In genomic region chr5:149639718-149640117, GRCh38 we compare ENCODE assay signal across 1 cellular context.
TF ChIP-seq lines count a peak whose summit lies in the region.

No MANE protein-coding gene starts in this region.

TF ChIP-seq in SK-N-SH treated with all-trans-retinoic acid at 6 μM for 48 hours, 23 proteins besides CTCF, POLR2A, EP300 and RAD21 (continued from another document):
- TF ChIP-seq PATZ1 (CRISPR knock-in tag; IDR thresholded peaks at IDR 0.05; ENCODE audit: borderline replicate concordance) (no peak), ZNF8 (CRISPR knock-in tag; IDR thresholded peaks at IDR 0.05) (no peak), RARB (CRISPR knock-in tag; IDR thresholded peaks at IDR 0.05) (no peak), OSR1 (CRISPR knock-in tag; IDR thresholded peaks at IDR 0.05) (no peak), CSDC2 (CRISPR knock-in tag; IDR thresholded peaks at IDR 0.05) (no peak), CREB5 (CRISPR knock-in tag; IDR thresholded peaks at IDR 0.05; ENCODE audit: low read depth) (no peak), ESRRG (CRISPR knock-in tag; IDR thresholded peaks at IDR 0.05) (no peak), ZC3H10 (CRISPR knock-in tag; IDR thresholded peaks at IDR 0.05) (no peak), ISL1 (CRISPR knock-in tag; IDR thresholded peaks at IDR 0.05) (no peak), CSRNP3 (CRISPR knock-in tag; IDR thresholded peaks at IDR 0.05) (no peak), SNAI2 (CRISPR knock-in tag; IDR thresholded peaks at IDR 0.05) (no peak), TSHZ2 (CRISPR knock-in tag; IDR thresholded peaks at IDR 0.05) (no peak), GLIS3 (CRISPR knock-in tag; IDR thresholded peaks at IDR 0.05) (no peak)
